Comparison of ENCODE assay signal across 1 cellular context in the genomic region with DNA sequence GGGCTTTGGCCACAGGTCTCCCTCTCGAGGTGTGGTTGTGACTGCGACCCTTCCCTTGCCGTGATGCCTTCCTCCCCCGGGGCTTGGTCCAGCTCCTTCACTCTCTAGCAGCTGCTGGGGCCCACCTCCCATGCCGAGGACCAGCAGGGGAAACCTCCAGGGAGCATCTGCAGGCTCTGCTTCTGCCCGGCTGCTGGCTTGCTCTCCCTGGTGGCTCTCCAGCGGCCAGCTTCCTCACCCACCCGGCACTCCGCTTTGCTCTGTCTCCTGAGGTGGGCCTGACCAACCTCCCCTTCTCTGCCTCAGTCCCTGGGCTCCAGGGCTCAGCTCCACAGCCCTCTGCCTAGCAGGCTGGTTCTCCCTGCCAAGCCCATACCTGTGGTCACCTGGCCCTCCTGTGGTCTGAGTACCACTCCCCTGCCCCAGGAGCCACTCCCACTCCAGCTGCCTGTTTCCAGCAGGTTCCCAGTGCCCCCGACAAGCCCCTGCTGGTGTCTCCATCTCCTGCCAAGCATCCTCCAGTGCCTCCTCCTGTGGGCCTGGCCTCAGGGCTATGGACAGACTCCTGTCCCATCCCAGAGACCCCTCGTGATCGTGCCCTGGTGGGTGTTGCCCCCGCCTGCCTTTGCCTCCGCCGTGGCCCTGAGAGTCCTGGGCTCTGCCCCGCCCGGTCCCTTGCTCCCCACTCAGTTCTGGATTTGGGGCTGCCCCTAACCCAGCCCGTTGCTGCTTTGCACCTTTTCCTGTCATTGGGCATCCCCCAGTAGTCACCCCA.
TF ChIP-seq lines count a peak whose summit lies in the region.

No MANE protein-coding gene starts in this region.

TF ChIP-seq in H1, 55 proteins besides CTCF, POLR2A, EP300 and RAD21:
- TF ChIP-seq YY1 (IDR thresholded peaks at IDR 0.05; ENCODE audit: low read depth, low read length) (no peak), JUND (IDR thresholded peaks at IDR 0.05; ENCODE audit: low read length) (no peak), TAF7 (optimal IDR thresholded peaks at IDR 0.05; ENCODE audit: borderline replicate concordance, low read depth, low read length) (no peak), SIN3A (conservative IDR thresholded peaks at IDR 0.05 in 1 of 2, IDR thresholded peaks at IDR 0.05 in 1 of 2; ENCODE audit: low read depth in 1 of 2, low read length in 2 of 2) (no peak), FOSL1 (IDR thresholded peaks at IDR 0.05; ENCODE audit: insufficient read depth, low read depth, low read length) (no peak)
